Comparison of ENCODE assay signal across 8 cellular contexts in the genomic region with DNA sequence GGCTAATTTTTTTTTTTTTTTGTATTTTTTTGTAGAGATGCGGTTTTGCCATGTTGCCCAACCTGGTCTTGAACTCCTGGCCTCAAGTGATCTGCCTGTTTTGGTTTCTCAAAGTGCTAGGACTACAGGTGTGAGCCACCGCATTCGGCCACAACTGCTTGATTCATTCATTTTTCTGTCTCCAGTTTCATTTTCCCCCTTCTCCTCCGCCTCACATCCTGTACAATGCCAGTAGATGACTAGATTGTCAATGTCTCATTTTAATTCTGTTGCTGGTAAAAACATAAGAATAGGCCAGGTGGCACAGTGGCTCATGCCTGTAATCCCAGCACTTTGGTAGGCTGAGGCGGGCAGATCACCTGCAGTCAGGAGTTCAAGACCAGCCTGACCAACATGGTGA. TPM values are rescaled to one million over a fixed set of nuclear protein-coding genes. Genes with fewer than 3 reads are reported as not detected.
DNase-seq lines count a peak whose midpoint lies in the region; ATAC-seq and TF ChIP-seq lines count a peak whose summit lies in the region.

No MANE protein-coding gene starts in this region.

- H3K9me3 Mint-ChIP-seq in activated CD4-positive, alpha-beta T cell treated with anti-CD3 and anti-CD28 coated beads, Interleukin-2, amount 10 ng/mL, durations not matched to agents 24 days and 14 days, result no peaks in the 10 kb centered on the region
- H3K9me3 Mint-ChIP-seq in natural killer cell treated with Interleukin-12 subunit alpha and Interleukin-12 subunit beta and Interleukin-15 and Interleukin-18, amount 100 ng/mL, for 72 hours, result no peaks in the 10 kb centered on the region

- H3K27ac Mint-ChIP-seq in activated CD4-positive, alpha-beta T cell treated with anti-CD3 and anti-CD28 coated beads, Interleukin-2, amount 10 ng/mL, durations not matched to agents 24 days and 14 days, result peak overlapping the region; percentile 96
- peak overlapping the region; percentile 94 to 96 for H3K27ac Mint-ChIP-seq in natural killer cell treated with Interleukin-12 subunit alpha and Interleukin-12 subunit beta and Interleukin-15 and Interleukin-18, amount 100 ng/mL, for 72 hours

- no peaks in the 10 kb centered on the region for H3K9me3 ChIP-seq in right atrium auricular region

- H3K27me3 ChIP-seq in brain microvascular endothelial cell (replicated peaks) (no peaks in the 10 kb centered on the region), right atrium auricular region (no peaks in the 10 kb centered on the region)

- DNase-seq in activated CD4-positive, alpha-beta T cell treated with anti-CD3 and anti-CD28 coated beads, Interleukin-2, amount 10 ng/mL, durations not matched to agents 24 days and 14 days, result peak; percentile 92
- DNase-seq in natural killer cell treated with Interleukin-12 subunit alpha and Interleukin-12 subunit beta and Interleukin-15 and Interleukin-18, amount 100 ng/mL, for 72 hours (ENCODE audit: low spot score), result peak; percentile 72
- DNase-seq in brain microvascular endothelial cell (no peak), NCI-H2227 treated with DMSO at 0.1 percent for 48 hours (lab: John Stamatoyannopoulos, UW) (no peak), DMS53 treated with DMSO at 0.1 percent for 48 hours (lab: John Stamatoyannopoulos, UW; ENCODE audit: unreplicated experiment) (no peak), right atrium auricular region (ENCODE audit: low spot score) (no peak)

- peak; percentile 45 for ATAC-seq in GM18519 (IDR thresholded peaks at IDR 0.05; ENCODE audit: low FRiP score, unreplicated experiment)
- ATAC-seq in HG03045 (IDR thresholded peaks at IDR 0.05; ENCODE audit: unreplicated experiment), result peak; percentile 49
- ATAC-seq in natural killer cell treated with Interleukin-12 subunit alpha and Interleukin-12 subunit beta and Interleukin-15 and Interleukin-18, amount 100 ng/mL, for 72 hours, result peak; percentile 84 to 86

- H3K4me3 ChIP-seq in brain microvascular endothelial cell (ENCODE audit: low read depth, low read length) (no peak overlapping the region), right atrium auricular region (no peak overlapping the region)

- intact Hi-C loops in activated CD4-positive, alpha-beta T cell treated with anti-CD3 and anti-CD28 coated beads, Interleukin-2, amount 10 ng/mL, durations not matched to agents 24 days and 14 days (cut with micrococcal nuclease), result loop anchor here (1.0 to 5.0 kb wide), 4 partner anchors 11 to 67 kb away; no protein-coding TSS in a partner anchor

- H3K4me1 ChIP-seq in right atrium auricular region, result no peaks in the 10 kb centered on the region

- no peak for TF ChIP-seq CTCF in brain microvascular endothelial cell (IDR thresholded peaks at IDR 0.05; ENCODE audit: low read depth, low read length, missing control alignments)
- TF ChIP-seq CTCF in right atrium auricular region (IDR thresholded peaks at IDR 0.05), result no peak

- in situ Hi-C loops in brain microvascular endothelial cell (cut with HindIII; ENCODE audit: low pct_ligation_motif_present, low sequenced_read_pairs), result no loop called here

- H3K27ac ChIP-seq in brain microvascular endothelial cell, result no peak overlapping the region
- no peak overlapping the region for H3K27ac ChIP-seq in right atrium auricular region

- no peaks in the 10 kb centered on the region for H3K27me3 Mint-ChIP-seq in activated CD4-positive, alpha-beta T cell treated with anti-CD3 and anti-CD28 coated beads, Interleukin-2, amount 10 ng/mL, durations not matched to agents 24 days and 14 days
- no peaks in the 10 kb centered on the region for H3K27me3 Mint-ChIP-seq in natural killer cell treated with Interleukin-12 subunit alpha and Interleukin-12 subunit beta and Interleukin-15 and Interleukin-18, amount 100 ng/mL, for 72 hours

- H3K36me3 Mint-ChIP-seq in activated CD4-positive, alpha-beta T cell treated with anti-CD3 and anti-CD28 coated beads, Interleukin-2, amount 10 ng/mL, durations not matched to agents 24 days and 14 days (ENCODE audit: low read depth), result peaks cover 3% of the 10 kb centered on the region
- H3K36me3 Mint-ChIP-seq in natural killer cell treated with Interleukin-12 subunit alpha and Interleukin-12 subunit beta and Interleukin-15 and Interleukin-18, amount 100 ng/mL, for 72 hours, result no peaks in the 10 kb centered on the region

- peaks cover 47% of the 10 kb centered on the region for H3K4me1 Mint-ChIP-seq in activated CD4-positive, alpha-beta T cell treated with anti-CD3 and anti-CD28 coated beads, Interleukin-2, amount 10 ng/mL, durations not matched to agents 24 days and 14 days
- peaks cover 38 to 41% of the 10 kb centered on the region in 2 donors for H3K4me1 Mint-ChIP-seq in natural killer cell treated with Interleukin-12 subunit alpha and Interleukin-12 subunit beta and Interleukin-15 and Interleukin-18, amount 100 ng/mL, for 72 hours (ENCODE audit: low read depth in 2 of 2)

- no peaks in the 10 kb centered on the region for H3K36me3 ChIP-seq in brain microvascular endothelial cell (replicated peaks)
- H3K36me3 ChIP-seq in right atrium auricular region, result no peaks in the 10 kb centered on the region

- peak overlapping the region; percentile 15 for H3K4me3 Mint-ChIP-seq in activated CD4-positive, alpha-beta T cell treated with anti-CD3 and anti-CD28 coated beads, Interleukin-2, amount 10 ng/mL, durations not matched to agents 24 days and 14 days
- H3K4me3 Mint-ChIP-seq in natural killer cell treated with Interleukin-12 subunit alpha and Interleukin-12 subunit beta and Interleukin-15 and Interleukin-18, amount 100 ng/mL, for 72 hours, result peak overlapping the region; percentile 74

RNA-seq across cellular contexts. Expression of a gene that starts 12.0 kb away (rescaled TPM):
- 30.0 and 30.6 TPM in 2 replicates for total RNA-seq in activated CD4-positive, alpha-beta T cell treated with anti-CD3 and anti-CD28 coated beads, Interleukin-2, amount 10 ng/mL, durations not matched to agents 24 days and 14 days
- total RNA-seq in natural killer cell treated with Interleukin-12 subunit alpha and Interleukin-12 subunit beta and Interleukin-15 and Interleukin-18, amount 100 ng/mL, for 72 hours, result 10 to 100 TPM; 23.7 to 41.3 TPM
- 10 to 100 TPM in 1 of 2 donors, 1 to 10 TPM in 1; 9.7 to 18.4 TPM for total RNA-seq in right atrium auricular region

RNA-seq across cellular contexts. Expression of a gene that starts 20.4 kb away (rescaled TPM):
- total RNA-seq in activated CD4-positive, alpha-beta T cell treated with anti-CD3 and anti-CD28 coated beads, Interleukin-2, amount 10 ng/mL, durations not matched to agents 24 days and 14 days, result 101 and 108 TPM in 2 replicates
- total RNA-seq in natural killer cell treated with Interleukin-12 subunit alpha and Interleukin-12 subunit beta and Interleukin-15 and Interleukin-18, amount 100 ng/mL, for 72 hours, result 100 to 1,000 TPM in 1 of 2 donors, 10 to 100 TPM in 1; 73.0 to 114 TPM
- total RNA-seq in right atrium auricular region, result 10 to 100 TPM; 79.7 to 81.2 TPM

Comparison
In these comparisons a context has a peak if more than half of its experiments do, and no peak if none do; other contexts are left out.
1. DNase-seq: peak in activated CD4-positive, alpha-beta T cell treated with anti-CD3 and anti-CD28 coated beads, Interleukin-2, amount 10 ng/mL, durations not matched to agents 24 days and 14 days (single experiment) and natural killer cell treated with Interleukin-12 subunit alpha and Interleukin-12 subunit beta and Interleukin-15 and Interleukin-18, amount 100 ng/mL, for 72 hours (single experiment); none in brain microvascular endothelial cell (single experiment), NCI-H2227 treated with DMSO at 0.1 percent for 48 hours (single experiment), DMS53 treated with DMSO at 0.1 percent for 48 hours (single experiment) and right atrium auricular region (single experiment).
2. Peak in every context shown above with its lines, with median percentiles within 50 percentile points of each other: ATAC-seq.